17 cellular contexts compared by ENCODE assay signal in genomic region chr16:57783116-57783515, GRCh38.
"Had no signal": no experiment of that assay in that cellular context is flagged by ENCODE, and none has a peak within 500 bp of the region (broad histone marks: within the 10 kb centered on the region; RNA-seq: fewer than 3 reads in every experiment).

No MANE protein-coding gene starts in this region.

- H3K27ac ChIP-seq: breast epithelium, neutrophil had no signal

- H3K4me3 ChIP-seq: breast epithelium, upper lobe of left lung had no signal

- H3K27me3 ChIP-seq: breast epithelium, neutrophil, upper lobe of left lung had no signal

- H3K36me3 Mint-ChIP-seq: activated naive CD8-positive, alpha-beta T cell treated with anti-CD3 and anti-CD28 coated beads, Interleukin-2, amount 10 ng/mL, durations not matched to agents 7 days and 5 days; naive B cell had no signal

- ATAC-seq: activated CD4-positive, CD25-positive, alpha-beta regulatory T cell treated with anti-CD3 and anti-CD28 coated beads, Interleukin-2, amount 50 U/mL, for 24 hours; effector memory CD8-positive, alpha-beta T cell; right cardiac atrium had no signal

- H3K4me1 Mint-ChIP-seq: activated naive CD8-positive, alpha-beta T cell treated with anti-CD3 and anti-CD28 coated beads, Interleukin-2, amount 10 ng/mL, durations not matched to agents 7 days and 5 days; naive B cell had no signal

- H3K27ac Mint-ChIP-seq: activated naive CD8-positive, alpha-beta T cell treated with anti-CD3 and anti-CD28 coated beads, Interleukin-2, amount 10 ng/mL, durations not matched to agents 7 days and 5 days; effector memory CD8-positive, alpha-beta T cell; stimulated activated naive CD8-positive, alpha-beta T cell treated with anti-CD3 and anti-CD28 coated beads, Interleukin-15, Interleukin-2, amounts not matched to agents 100 ng/mL and 50 ng/mL, for 24 hours had no signal

- DNase-seq: activated CD4-positive, alpha-beta T cell treated with anti-CD3 and anti-CD28 coated beads, Interleukin-2, amount 50 U/mL, for 1 hour; activated CD8-positive, alpha-beta memory T cell treated with anti-CD3 and anti-CD28 coated beads for 24 hours; activated naive CD4-positive, alpha-beta T cell; activated naive CD8-positive, alpha-beta T cell treated with anti-CD3 and anti-CD28 coated beads, Interleukin-2, amount 10 ng/mL, durations not matched to agents 7 days and 5 days; cerebellar nuclear complex; dermis blood vessel endothelial cell; effector memory CD8-positive, alpha-beta T cell; erythroblast; naive B cell; small intestine; T1000; upper lobe of left lung had no signal

- H3K9me3 ChIP-seq: breast epithelium, neutrophil, upper lobe of left lung had no signal

- H3K4me1 ChIP-seq: breast epithelium had no signal

- H3K27me3 Mint-ChIP-seq: effector memory CD8-positive, alpha-beta T cell; naive B cell; stimulated activated naive CD8-positive, alpha-beta T cell treated with anti-CD3 and anti-CD28 coated beads, Interleukin-15, Interleukin-2, amounts not matched to agents 100 ng/mL and 50 ng/mL, for 24 hours had no signal

- H3K36me3 ChIP-seq: breast epithelium, neutrophil had no signal

- H3K4me3 Mint-ChIP-seq: activated naive CD8-positive, alpha-beta T cell treated with anti-CD3 and anti-CD28 coated beads, Interleukin-2, amount 10 ng/mL, durations not matched to agents 7 days and 5 days; effector memory CD8-positive, alpha-beta T cell; naive B cell; stimulated activated naive CD8-positive, alpha-beta T cell treated with anti-CD3 and anti-CD28 coated beads, Interleukin-15, Interleukin-2, amounts not matched to agents 100 ng/mL and 50 ng/mL, for 24 hours had no signal

- H3K9me3 Mint-ChIP-seq: activated naive CD8-positive, alpha-beta T cell treated with anti-CD3 and anti-CD28 coated beads, Interleukin-2, amount 10 ng/mL, durations not matched to agents 7 days and 5 days; effector memory CD8-positive, alpha-beta T cell; naive B cell; stimulated activated naive CD8-positive, alpha-beta T cell treated with anti-CD3 and anti-CD28 coated beads, Interleukin-15, Interleukin-2, amounts not matched to agents 100 ng/mL and 50 ng/mL, for 24 hours had no signal

- FAIRE-seq: small intestine had no signal
